ENCODE assay signal across 8 cellular contexts in genomic region chr19:41958367-41959055, GRCh38. TPM values are rescaled to one million over a fixed set of nuclear protein-coding genes. Genes with fewer than 3 reads are reported as not detected.
DNase-seq lines count a peak whose midpoint lies in the region; ATAC-seq, FAIRE-seq and TF ChIP-seq lines count a peak whose summit lies in the region.

No MANE protein-coding gene starts in this region.

- H3F3A ChIP-seq in Loucy (ENCODE audit: low read depth) = no peaks in the 10 kb centered on the region
- H3F3A ChIP-seq in SK-N-SH (replicated peaks; ENCODE audit: insufficient read depth) = no peaks in the 10 kb centered on the region

- H3K4me3 ChIP-seq in Loucy (ENCODE audit: low read length, poor library complexity, severe bottlenecking) (peak overlapping the region; percentile 76), SK-N-SH (ENCODE audit: low read depth in 2 of 2, low read length in 1 of 2) (peak overlapping the region; percentile 77 to 89), pancreas (peak overlapping the region; percentile 75 to 94 (median 80)), thyroid gland (replicated peaks in 1 of 3) (peak overlapping the region; percentile 66 to 91 (median 87))

- no peaks in the 10 kb centered on the region for H3K36me3 Mint-ChIP-seq in activated naive CD4-positive, alpha-beta T cell treated with anti-CD3 and anti-CD28 coated beads, Interleukin-2, amount 50 U/mL, for 72 hours
- no peaks in the 10 kb centered on the region for H3K36me3 Mint-ChIP-seq in glutamatergic neuron (ENCODE audit: unreplicated experiment)

- no peaks in the 10 kb centered on the region for H4K20me1 ChIP-seq in Loucy (ENCODE audit: insufficient read depth, low read length, poor library complexity, severe bottlenecking)
- 0 out of 2 replicates have a peak, but pooled peaks cover 4% of the 10 kb centered on the region for H4K20me1 ChIP-seq in SK-N-SH (ENCODE audit: insufficient read depth)

- H3K4me1 ChIP-seq in Loucy (ENCODE audit: insufficient read depth, low read length, poor library complexity, severe bottlenecking) = peaks cover 12% of the 10 kb centered on the region
- H3K4me1 ChIP-seq in SK-N-SH (ENCODE audit: control insufficient read depth in 1 of 2, insufficient read depth in 2 of 2, low read depth in 1 of 2, low read length in 1 of 2) = peaks cover 6 to 10% of the 10 kb centered on the region in 2 experiments; a peak in 2 of 4 replicates
- peaks cover 0 to 4% (median 0%) of the 10 kb centered on the region in 3 donors for H3K4me1 ChIP-seq in pancreas
- H3K4me1 ChIP-seq in thyroid gland = peaks cover 6 to 13% of the 10 kb centered on the region in 2 donors

- POLR2A ChIA-PET in SK-N-SH (lab: Yijun Ruan, JAX) = interaction anchor here (0.5 to 2.3 kb wide), 6 partner anchors 35 to 115 kb away, joined by 3 to 14 read pairs (median 4); partner anchors contain the start of gene RPS19

- H3K79me2 ChIP-seq in Loucy (ENCODE audit: insufficient read depth, low read length) = no peaks in the 10 kb centered on the region
- H3K79me2 ChIP-seq in SK-N-SH (ENCODE audit: insufficient read depth) = no peaks in the 10 kb centered on the region

- H3K27ac Mint-ChIP-seq in activated naive CD4-positive, alpha-beta T cell treated with anti-CD3 and anti-CD28 coated beads, Interleukin-2, amount 50 U/mL, for 72 hours = peak overlapping the region; percentile 83 to 94
- peak overlapping the region; percentile 91 for H3K27ac Mint-ChIP-seq in glutamatergic neuron (ENCODE audit: unreplicated experiment)

- peak overlapping the region; percentile 80 for H3K9ac ChIP-seq in Loucy (ENCODE audit: low read depth, low read length, poor library complexity, severe bottlenecking)
- H3K9ac ChIP-seq in SK-N-SH = peak overlapping the region; percentile 96

- CTCF ChIA-PET in SK-N-SH (lab: Yijun Ruan, JAX) = interaction anchor here (0.6 to 4.0 kb wide), 27 partner anchors 11 to 300 kb away, joined by 3 to 38 read pairs (median 4); partner anchors contain the start of gene RPS19

- peak overlapping the region; percentile 89 for H2AFZ ChIP-seq in Loucy (ENCODE audit: low read length)
- H2AFZ ChIP-seq in SK-N-SH (ENCODE audit: low read depth) = peak overlapping the region; percentile 65; the same call in 1 of the 2 replicates

- H3K4me3 Mint-ChIP-seq in glutamatergic neuron (ENCODE audit: unreplicated experiment) = peak overlapping the region; percentile 86

- H3K9me3 ChIP-seq in Loucy (ENCODE audit: insufficient read depth, low read depth, low read length) (no peaks in the 10 kb centered on the region), SK-N-SH (no peaks in the 10 kb centered on the region), pancreas (no peaks in the 10 kb centered on the region), thyroid gland (no peaks in the 10 kb centered on the region)

- peaks cover 24% of the 10 kb centered on the region for H3K27me3 Mint-ChIP-seq in glutamatergic neuron (ENCODE audit: unreplicated experiment)

- H3K4me1 Mint-ChIP-seq in glutamatergic neuron (ENCODE audit: low read depth, unreplicated experiment) = peaks cover 22% of the 10 kb centered on the region

- no peaks in the 10 kb centered on the region for H3K9me2 ChIP-seq in Loucy (replicated peaks; ENCODE audit: low read depth, low read length)
- H3K9me2 ChIP-seq in SK-N-SH = no peaks in the 10 kb centered on the region

- peak in 1 of 2 donors; percentile 63 for TF ChIP-seq POLR2A in thyroid gland (IDR thresholded peaks at IDR 0.05)

- no peaks in the 10 kb centered on the region for H3K9me3 Mint-ChIP-seq in activated naive CD4-positive, alpha-beta T cell treated with anti-CD3 and anti-CD28 coated beads, Interleukin-2, amount 50 U/mL, for 72 hours
- peaks cover 8% of the 10 kb centered on the region for H3K9me3 Mint-ChIP-seq in glutamatergic neuron (ENCODE audit: unreplicated experiment)

- no peak for FAIRE-seq in pancreas (lab: Jason Lieb, UNC)

- TF ChIP-seq CTCF in C4-2B (conservative IDR thresholded peaks at IDR 0.05) (no peak), GM20000 (IDR thresholded peaks at IDR 0.05; ENCODE audit: extremely low read depth, missing control alignments) (no peak), Loucy (conservative IDR thresholded peaks at IDR 0.05; ENCODE audit: low read length) (no peak), SK-N-SH (IDR thresholded peaks at IDR 0.05) (no peak), glutamatergic neuron (IDR thresholded peaks at IDR 0.05; ENCODE audit: partially characterized antibody, unreplicated experiment) (no peak), pancreas (IDR thresholded peaks at IDR 0.05) (no peak), thyroid gland (IDR thresholded peaks at IDR 0.05) (no peak)

- H3K27me3 ChIP-seq in Loucy (ENCODE audit: insufficient read depth, low read length, poor library complexity, severe bottlenecking) (no peaks in the 10 kb centered on the region), SK-N-SH (ENCODE audit: insufficient read depth) (no peaks in the 10 kb centered on the region), pancreas (no peaks in the 10 kb centered on the region), thyroid gland (no peaks in the 10 kb centered on the region)

- peak; percentile 88 for DNase-seq in GM20000 (ENCODE audit: low spot score)
- peak; percentile 91 for DNase-seq in SK-N-SH
- peak; percentile 88 to 93 for DNase-seq in activated naive CD4-positive, alpha-beta T cell treated with anti-CD3 and anti-CD28 coated beads, Interleukin-2, amount 50 U/mL, for 72 hours (ENCODE audit: low spot score in 2 of 2)
- peak; percentile 94 for DNase-seq in glutamatergic neuron
- peak; percentile 86 to 95 (median 92) for DNase-seq in pancreas
- peak; percentile 89 to 91 for DNase-seq in thyroid gland

- H3K4me2 ChIP-seq in Loucy (ENCODE audit: low read depth, low read length, poor library complexity, severe bottlenecking) = peak overlapping the region; percentile 82
- peak overlapping the region; percentile 100 for H3K4me2 ChIP-seq in SK-N-SH

- intact Hi-C loops in pancreas (cut with DNase I) (no loop called here), thyroid gland (cut with DNase I) (loop anchor here (5.0 kb wide), 1 partner anchor 96 kb away; the partner anchor contains the start of gene RPS19)

- WGBS in SK-N-SH (ENCODE audit: low lambda C conversion rate) = 4% methylated on average over 28 of the region's 43 CpGs
- WGBS in pancreas, 2 donors = 0 to 1% methylated on average over 39 to 43 of the region's 43 CpGs
- WGBS in thyroid gland, 2 donors = 2 to 3% methylated on average over 16 to 25 of the region's 43 CpGs

- H3K36me3 ChIP-seq in Loucy (ENCODE audit: insufficient read depth, low read length) (no peaks in the 10 kb centered on the region), SK-N-SH (replicated peaks in 1 of 2; ENCODE audit: control insufficient read depth in 1 of 2, insufficient read depth in 2 of 2, low read length in 1 of 2) (peaks cover 0 to 11% of the 10 kb centered on the region in 2 experiments), pancreas (no peaks in the 10 kb centered on the region), thyroid gland (peaks cover 6 to 10% of the 10 kb centered on the region in 2 donors)

- no peak for TF ChIP-seq RAD21 in SK-N-SH (IDR thresholded peaks at IDR 0.05; ENCODE audit: low read length)

- TF ChIP-seq EP300 in SK-N-SH (IDR thresholded peaks at IDR 0.05; ENCODE audit: borderline replicate concordance in 1 of 2, low read depth in 1 of 2, low read length in 1 of 2) = no peak

- ATAC-seq in activated naive CD4-positive, alpha-beta T cell treated with anti-CD3 and anti-CD28 coated beads, Interleukin-2, amount 50 U/mL, for 72 hours = peak; percentile 77 to 79
- peak; percentile 87 to 94 (median 90) for ATAC-seq in pancreas

- H3K27ac ChIP-seq in C4-2B (peak overlapping the region; percentile 77), SK-N-SH (ENCODE audit: low read depth in 2 of 2, low read length in 1 of 2) (peak overlapping the region; percentile 75 to 82), pancreas (peak overlapping the region; percentile 73 to 87 (median 83)), thyroid gland (peak overlapping the region; percentile 70 to 92 (median 89))

TF ChIP-seq in SK-N-SH, 30 proteins besides CTCF, POLR2A, EP300 and RAD21:
- TF ChIP-seq EZH2phosphoT487 (IDR thresholded peaks at IDR 0.05; ENCODE audit: borderline replicate concordance, low read depth) (no peak), GABPA (IDR thresholded peaks at IDR 0.05; ENCODE audit: low read depth) (no peak), TAF1 (IDR thresholded peaks at IDR 0.05; ENCODE audit: borderline replicate concordance, low read depth, low read length) (peak; percentile 38; the same call in 1 of the 2 replicates), POLR2AphosphoS5 (IDR thresholded peaks at IDR 0.05; ENCODE audit: low read depth, low read length) (peak; percentile 29; the same call in 1 of the 2 replicates), MXI1 (IDR thresholded peaks at IDR 0.05; ENCODE audit: low read depth, low read length) (0 out of 2 replicates have a peak, but pooled peaks have one; percentile 10)
TF ChIP-seq in SK-N-SH: peak in this region for 3.

RNA-seq across cellular contexts. Expression of gene RABAC1, which starts 0.6 kb away (rescaled TPM):
- 252 and 287 TPM in 2 replicates for polyA plus RNA-seq in SK-N-SH (2012; rRNA removed)
- 141 and 200 TPM in 2 replicates for polyA plus RNA-seq in SK-N-SH (2012; cell fraction: cytosol; rRNA removed)
- 193 and 241 TPM in 2 replicates for polyA plus RNA-seq in SK-N-SH (2012; cell fraction: nucleus; rRNA removed)
- total RNA-seq in activated naive CD4-positive, alpha-beta T cell treated with anti-CD3 and anti-CD28 coated beads, Interleukin-2, amount 50 U/mL, for 72 hours = 10 to 100 TPM; 39.8 to 46.0 TPM
- 139 TPM for total RNA-seq in glutamatergic neuron (ENCODE audit: unreplicated experiment)
- total RNA-seq in pancreas = 10 to 100 TPM; 49.8 to 79.4 (median 66.8) TPM
- 100 to 1,000 TPM; 117 to 134 TPM for polyA plus RNA-seq in pancreas
- total RNA-seq in thyroid gland = 100 to 1,000 TPM; 138 to 359 (median 241) TPM

RNA-seq across cellular contexts. Expression of gene ERFL, which starts 30.3 kb away (rescaled TPM):
- polyA plus RNA-seq in SK-N-SH (2012; rRNA removed) (0.03 and 0.07 TPM in 2 replicates), pancreas (under 1 TPM; 0.33 to 0.34 TPM)
- polyA plus RNA-seq in SK-N-SH (2012; cell fraction: cytosol; rRNA removed) = 0.08 TPM in 1 of 2 replicates, not detected in the other
- polyA plus RNA-seq in SK-N-SH (2012; cell fraction: nucleus; rRNA removed) = 0.40 and 0.41 TPM in 2 replicates
- 1 to 10 TPM; 1.7 to 2.9 TPM for total RNA-seq in activated naive CD4-positive, alpha-beta T cell treated with anti-CD3 and anti-CD28 coated beads, Interleukin-2, amount 50 U/mL, for 72 hours
- total RNA-seq in glutamatergic neuron (ENCODE audit: unreplicated experiment) (1.6 TPM), pancreas (under 1 TPM in 5 of 6 donors, not detected in 1; 0.06 to 0.37 (median 0.14) TPM), thyroid gland (under 1 TPM in 1 of 4 donors, not detected in 3; 0.24 TPM)

RNA-seq across cellular contexts. Expression of gene ATP1A3, which starts 35.5 kb away (rescaled TPM):
- 0.75 and 0.77 TPM in 2 replicates for polyA plus RNA-seq in SK-N-SH (2012; rRNA removed)
- 0.80 and 1.9 TPM in 2 replicates for polyA plus RNA-seq in SK-N-SH (2012; cell fraction: cytosol; rRNA removed)
- polyA plus RNA-seq in SK-N-SH (2012; cell fraction: nucleus; rRNA removed) = 0.95 and 1.7 TPM in 2 replicates
- total RNA-seq in activated naive CD4-positive, alpha-beta T cell treated with anti-CD3 and anti-CD28 coated beads, Interleukin-2, amount 50 U/mL, for 72 hours = 1 to 10 TPM; 2.0 to 4.0 TPM
- total RNA-seq in glutamatergic neuron (ENCODE audit: unreplicated experiment) = 650 TPM
- under 1 TPM; 0.09 to 0.44 (median 0.32) TPM for total RNA-seq in pancreas
- 1 to 10 TPM in 1 of 2 donors, under 1 TPM in 1; 0.30 to 1.2 TPM for polyA plus RNA-seq in pancreas
- under 1 TPM in 1 of 4 donors, not detected in 3; 0.13 TPM for total RNA-seq in thyroid gland

Comparison
In these comparisons a context has a peak if more than half of its experiments do, and no peak if none do; other contexts are left out.
1. Peak in every context shown above with its lines: DNase-seq, ATAC-seq, H3K4me3 ChIP-seq and H3K27ac ChIP-seq.
2. RNA of gene ATP1A3, which starts 35.5 kb away (total RNA-seq): 650 TPM in glutamatergic neuron (single experiment); 2.0 to 4.0 TPM in activated naive CD4-positive, alpha-beta T cell treated with anti-CD3 and anti-CD28 coated beads, Interleukin-2, amount 50 U/mL, for 72 hours, 0.09 to 0.44 TPM in pancreas and 0.13 TPM in thyroid gland; every median in the first group is over 100 times any median in the second.